In the genomic region with DNA sequence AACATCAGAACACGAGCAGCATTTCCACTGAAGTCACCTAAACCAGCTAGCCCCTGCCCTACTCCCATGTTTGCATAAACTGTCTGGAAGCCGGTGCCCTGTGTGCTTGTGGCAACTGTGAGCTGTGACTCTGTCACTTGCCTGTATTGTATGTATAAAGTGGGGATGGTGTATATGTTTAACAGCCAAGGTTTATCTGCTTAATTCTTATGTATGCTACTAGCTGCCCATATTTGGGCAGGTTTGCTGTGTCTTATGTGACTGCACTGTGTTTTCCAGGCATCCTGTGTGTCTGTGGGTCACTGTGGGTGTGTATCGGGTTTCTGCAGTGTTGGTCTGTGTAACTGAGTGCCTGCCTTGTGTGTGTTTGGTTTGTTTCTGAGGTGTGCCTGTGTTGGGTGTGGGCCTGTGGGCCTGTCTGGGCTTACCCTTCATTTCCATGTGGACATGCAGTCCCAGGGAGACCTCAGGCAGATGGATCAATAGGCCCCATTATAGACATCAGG, we compare ENCODE assay signal across 1 cellular context.
TF ChIP-seq lines count a peak whose summit lies in the region.

No MANE protein-coding gene starts in this region.

TF ChIP-seq in HepG2, 621 proteins besides CTCF, POLR2A, EP300 and RAD21 (continued from another document):
- TF ChIP-seq, protein P1, sequence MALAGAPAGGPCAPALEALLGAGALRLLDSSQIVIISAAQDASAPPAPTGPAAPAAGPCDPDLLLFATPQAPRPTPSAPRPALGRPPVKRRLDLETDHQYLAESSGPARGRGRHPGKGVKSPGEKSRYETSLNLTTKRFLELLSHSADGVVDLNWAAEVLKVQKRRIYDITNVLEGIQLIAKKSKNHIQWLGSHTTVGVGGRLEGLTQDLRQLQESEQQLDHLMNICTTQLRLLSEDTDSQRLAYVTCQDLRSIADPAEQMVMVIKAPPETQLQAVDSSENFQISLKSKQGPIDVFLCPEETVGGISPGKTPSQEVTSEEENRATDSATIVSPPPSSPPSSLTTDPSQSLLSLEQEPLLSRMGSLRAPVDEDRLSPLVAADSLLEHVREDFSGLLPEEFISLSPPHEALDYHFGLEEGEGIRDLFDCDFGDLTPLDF (CRISPR knock-in tag; IDR thresholded peaks at IDR 0.05) = no peak
